8 cellular contexts compared by ENCODE assay signal in genomic region chr11:416757-417621, GRCh38. TPM values are rescaled to one million over a fixed set of nuclear protein-coding genes. Genes with fewer than 3 reads are reported as not detected.
A peak's percentile ranks its signal among the peaks of the same experiment; 100 is the strongest.
DNase-seq lines count a peak whose midpoint lies in the region; ATAC-seq and TF ChIP-seq lines count a peak whose summit lies in the region.

No MANE protein-coding gene starts in this region.

- peak overlapping the region; percentile 30 to 58 (median 45) for H3K4me3 ChIP-seq in skeletal muscle tissue (ENCODE audit: low read length in 3 of 3)

- peaks cover 4 to 8% (median 5%) of the 10 kb centered on the region in 3 donors for H3K4me1 ChIP-seq in skeletal muscle tissue (ENCODE audit: control insufficient read depth in 3 of 3, insufficient read depth in 3 of 3, low read length in 3 of 3)

- peak overlapping the region in 2 of 3 donors; percentile 32 to 64 for H3K9ac ChIP-seq in skeletal muscle tissue (ENCODE audit: low read depth in 1 of 3, low read length in 3 of 3)

- peak; percentile 48 for DNase-seq in ELR (ENCODE audit: low read depth)
- DNase-seq in NCI-H2029 treated with DMSO at 0.1 percent for 48 hours (lab: John Stamatoyannopoulos, UW): peak; percentile 8
- DNase-seq in activated effector memory CD4-positive, alpha-beta T cell treated with anti-CD3 and anti-CD28 coated beads, Interleukin-2, amount 50 U/mL, for 16 hours: peak; percentile 82
- peak; percentile 62 for DNase-seq in hepatic stellate cell (ENCODE audit: low spot score)
- no peak for DNase-seq in HEK293T (ENCODE audit: extremely low spot score)
- no peak for DNase-seq in stimulated activated CD4-positive, alpha-beta T cell treated with anti-CD3 and anti-CD28 coated beads, Interleukin-12 subunit alpha, Interleukin-12 subunit beta, amount 100 ng/mL, for 4 hours

- POLR2A ChIA-PET in HEK293T (lab: Yijun Ruan, JAX): no interaction called here

- H3K27me3 ChIP-seq in skeletal muscle tissue (ENCODE audit: control insufficient read depth in 3 of 3, insufficient read depth in 3 of 3, low read length in 3 of 3): peaks cover 41 to 55% (median 54%) of the 10 kb centered on the region in 3 donors

- H3K36me3 ChIP-seq in skeletal muscle tissue (ENCODE audit: control insufficient read depth in 3 of 3, insufficient read depth in 3 of 3, low read length in 3 of 3): no peaks in the 10 kb centered on the region

- peak overlapping the region; percentile 47 for H3K27ac ChIP-seq in skeletal muscle tissue (ENCODE audit: low read depth, low read length)

- H3K9me3 ChIP-seq in skeletal muscle tissue (ENCODE audit: control insufficient read depth in 3 of 3, low read length in 3 of 3): no peaks in the 10 kb centered on the region

- CTCF ChIA-PET in HEK293T (lab: Yijun Ruan, JAX): no interaction called here

- ATAC-seq in GM21423 (IDR thresholded peaks at IDR 0.05; ENCODE audit: unreplicated experiment): no peak

TF ChIP-seq in HEK293T, 16 proteins besides CTCF, POLR2A, EP300 and RAD21:
- no peak for TF ChIP-seq TARDBP (IDR thresholded peaks at IDR 0.05)
- no peak for TF ChIP-seq CTBP1 (IDR thresholded peaks at IDR 0.05; ENCODE audit: borderline replicate concordance)
- TF ChIP-seq ELF4 (IDR thresholded peaks at IDR 0.05): no peak
- TF ChIP-seq FOXK2 (IDR thresholded peaks at IDR 0.05): no peak
- TF ChIP-seq BHLHE40 (IDR thresholded peaks at IDR 0.05; ENCODE audit: borderline replicate concordance): no peak
- no peak for TF ChIP-seq ARNT (IDR thresholded peaks at IDR 0.05)
- no peak for TF ChIP-seq ZNF384 (IDR thresholded peaks at IDR 0.05)
- no peak for TF ChIP-seq L3MBTL2 (conservative IDR thresholded peaks at IDR 0.05)
- no peak for TF ChIP-seq HDGF (IDR thresholded peaks at IDR 0.05; ENCODE audit: borderline replicate concordance)
- TF ChIP-seq SP1 (IDR thresholded peaks at IDR 0.05): no peak
- TF ChIP-seq SUZ12 (IDR thresholded peaks at IDR 0.05): no peak
- no peak for TF ChIP-seq FOXA1 (IDR thresholded peaks at IDR 0.05)
- no peak for TF ChIP-seq FOXM1 (IDR thresholded peaks at IDR 0.05; ENCODE audit: borderline replicate concordance)

RNA-seq across cellular contexts. Expression of gene SIGIRR, which starts 2.2 kb away (rescaled TPM):
- total RNA-seq in skeletal muscle tissue: 5.7 TPM

RNA-seq across cellular contexts. Expression of gene PKP3, which starts 23.0 kb away (rescaled TPM):
- total RNA-seq in skeletal muscle tissue: 1.0 TPM

RNA-seq across cellular contexts. Expression of gene ANO9, which starts 24.8 kb away (rescaled TPM):
- not detected for total RNA-seq in skeletal muscle tissue

RNA-seq across cellular contexts. Expression of gene PTDSS2, which starts 33.1 kb away (rescaled TPM):
- 21.4 TPM for total RNA-seq in skeletal muscle tissue

RNA-seq across cellular contexts. Expression of gene B4GALNT4, which starts 47.7 kb away (rescaled TPM):
- 5.2 TPM for total RNA-seq in skeletal muscle tissue

Comparison
In these comparisons a context has a peak if more than half of its experiments do, and no peak if none do; other contexts are left out.
1. DNase-seq: peak in ELR (single experiment), NCI-H2029 treated with DMSO at 0.1 percent for 48 hours (single experiment), activated effector memory CD4-positive, alpha-beta T cell treated with anti-CD3 and anti-CD28 coated beads, Interleukin-2, amount 50 U/mL, for 16 hours (single experiment) and hepatic stellate cell (single experiment); none in HEK293T (single experiment) and stimulated activated CD4-positive, alpha-beta T cell treated with anti-CD3 and anti-CD28 coated beads, Interleukin-12 subunit alpha, Interleukin-12 subunit beta, amount 100 ng/mL, for 4 hours (single experiment).